Comparison of ENCODE assay signal across 13 cellular contexts in genomic region chr1:119714583-119714982, GRCh38. TPM values are rescaled to one million over a fixed set of nuclear protein-coding genes. Genes with fewer than 3 reads are reported as not detected.
DNase-seq lines count a peak whose midpoint lies in the region; ATAC-seq and TF ChIP-seq lines count a peak whose summit lies in the region.
"Had no signal": no experiment of that assay in that cellular context is flagged by ENCODE, and none has a peak within 500 bp of the region (broad histone marks: within the 10 kb centered on the region; RNA-seq: fewer than 3 reads in every experiment).

No MANE protein-coding gene starts in this region.

- intact Hi-C loops in IMR-90 (cut with micrococcal nuclease) = loop anchor here (5.0 kb wide), 2 partner anchors 67 to 1787 kb away; partner anchors contain the start of genes GDAP2, WDR3 and ZNF697

- TF ChIP-seq CTCF in BE2C (IDR thresholded peaks at IDR 0.05; ENCODE audit: low read depth, low read length) = no peak
- no peak for TF ChIP-seq CTCF in IMR-90 (conservative IDR thresholded peaks at IDR 0.05; ENCODE audit: low read depth, low read length)
- TF ChIP-seq CTCF in astrocyte of the cerebellum (IDR thresholded peaks at IDR 0.05; ENCODE audit: low read depth, low read length, missing control alignments) = no peak
- no peak for TF ChIP-seq CTCF in mesothelial cell of epicardium (IDR thresholded peaks at IDR 0.05; ENCODE audit: unreplicated experiment)
- no peak for TF ChIP-seq CTCF in GM13977 (IDR thresholded peaks at IDR 0.05; ENCODE audit: extremely low read depth, insufficient read depth, missing control alignments)

- H3K27me3 ChIP-seq in BE2C (no peaks in the 10 kb centered on the region), IMR-90 (ENCODE audit: control insufficient read depth, insufficient read depth, low read length) (0 out of 2 replicates have a peak, but pooled peaks cover 2% of the 10 kb centered on the region)

- POLR2A ChIA-PET in IMR-90 (lab: Charles Lee; ENCODE audit: unreplicated experiment) = no interaction called here

- peak overlapping the region; percentile 34; the same call in 1 of the 2 replicates for H3K14ac ChIP-seq in IMR-90 (replicated peaks; ENCODE audit: low read depth, low read length)

- no peak overlapping the region for H2AK9ac ChIP-seq in IMR-90 (replicated peaks; ENCODE audit: low read depth, low read length, poor library complexity)

- H3K36me3 ChIP-seq in BE2C (peaks cover 9% of the 10 kb centered on the region), IMR-90 (ENCODE audit: control insufficient read depth, insufficient read depth, low read length) (no peaks in the 10 kb centered on the region)

- no peak overlapping the region for H2AFZ ChIP-seq in IMR-90 (replicated peaks; ENCODE audit: low read length, poor library complexity)

- no peaks in the 10 kb centered on the region for H3K27me3 Mint-ChIP-seq in mesothelial cell of epicardium (ENCODE audit: low read depth)

- CTCF ChIA-PET in IMR-90 (lab: Yijun Ruan, JAX) = no interaction called here

- H3K4me3 Mint-ChIP-seq in mesothelial cell of epicardium = peak overlapping the region; percentile 72

- H3K4me1 Mint-ChIP-seq in mesothelial cell of epicardium = peaks cover 37% of the 10 kb centered on the region

- H3K23ac ChIP-seq in IMR-90 (ENCODE audit: low read depth, low read length) = peak overlapping the region; percentile 27; the same call in 1 of the 2 replicates

- H3K36me3 Mint-ChIP-seq in mesothelial cell of epicardium = no peaks in the 10 kb centered on the region

- no peak overlapping the region for H3K56ac ChIP-seq in IMR-90 (ENCODE audit: extremely low read depth, insufficient read depth, low read length)

- no peak overlapping the region for H4K91ac ChIP-seq in IMR-90 (ENCODE audit: insufficient read depth, low read depth, low read length)

- DNase-seq in BE2C (no peak), IMR-90 (no peak), astrocyte of the cerebellum (ENCODE audit: low read depth) (no peak), mesothelial cell of epicardium (ENCODE audit: low spot score in 2 of 2, unreplicated experiment in 2 of 2) (no peak), NCI-H128 (lab: John Stamatoyannopoulos, UW; ENCODE audit: unreplicated experiment) (no peak), GM13977 (ENCODE audit: low spot score) (no peak), RKO (ENCODE audit: low spot score) (no peak)
- DNase-seq: DMS79 treated with DMSO at 0.1 percent for 48 hours; effector CD4-positive, alpha-beta T cell; kidney glomerular epithelial cell; NCI-H1092; small intestine had no signal

- peak overlapping the region; percentile 97 for H3K27ac Mint-ChIP-seq in mesothelial cell of epicardium

- peaks cover 54% of the 10 kb centered on the region for H4K20me1 ChIP-seq in IMR-90 (ENCODE audit: insufficient read depth, low read length)

- no peak overlapping the region for H2BK120ac ChIP-seq in IMR-90 (ENCODE audit: low read depth, low read length)

- peaks cover 32% of the 10 kb centered on the region for H3K9me1 ChIP-seq in IMR-90 (ENCODE audit: insufficient read depth, low read length)

- 92% methylated on average over 4 of the region's 8 CpGs; no CpG with 5 or more reads in 1 of the 2 experiments for WGBS in IMR-90 (ENCODE audit: extremely low coverage in 2 of 2, insufficient read length in 1 of 2), 2 experiments

- H3K4me3 ChIP-seq in BE2C (ENCODE audit: low read depth, low read length) (peak overlapping the region; percentile 87), IMR-90 (ENCODE audit: insufficient read depth, low read depth, low read length) (no peak overlapping the region), astrocyte of the cerebellum (ENCODE audit: low read depth, low read length) (peak overlapping the region; percentile 0)

- H2BK15ac ChIP-seq in IMR-90 (ENCODE audit: low read depth, low read length) = no peak overlapping the region

- in situ Hi-C loops in IMR-90 (cut with MboI; ENCODE audit: low sequenced_read_pairs) (no loop called here), astrocyte of the cerebellum (cut with HindIII; ENCODE audit: low sequenced_read_pairs) (no loop called here), GM13977 (cut with MboI; ENCODE audit: low pct_unique_long_range_greater_than_20kb, low sequenced_read_pairs, unreplicated experiment) (no loop called here)

- H3K9me3 ChIP-seq in BE2C = no peaks in the 10 kb centered on the region
- no peaks in the 10 kb centered on the region for H3K9me3 ChIP-seq in IMR-90 (ENCODE audit: control insufficient read depth, insufficient read depth, low read length)

- peak overlapping the region; percentile 75; the same call in 1 of the 2 replicates for H3K4me2 ChIP-seq in IMR-90 (ENCODE audit: low read depth, low read length)

- no peak for ATAC-seq in IMR-90 (ENCODE audit: low read depth)
- ATAC-seq in HG02571 (IDR thresholded peaks at IDR 0.05; ENCODE audit: unreplicated experiment) = no peak

- H3K79me1 ChIP-seq in IMR-90 (ENCODE audit: low read depth in 1 of 2, low read length in 2 of 2) = peaks cover 39 to 62% of the 10 kb centered on the region in 2 experiments

- no peak overlapping the region for H3K18ac ChIP-seq in IMR-90 (ENCODE audit: low read depth, low read length)

- H4K8ac ChIP-seq in IMR-90 (ENCODE audit: low read depth in 2 of 2, low read length in 2 of 2) = no peak overlapping the region; a peak in 1 of 4 replicates

- no peak overlapping the region for H2AK5ac ChIP-seq in IMR-90 (ENCODE audit: low read depth, low read length)

- H3K4me1 ChIP-seq in BE2C (peaks cover 9% of the 10 kb centered on the region), IMR-90 (ENCODE audit: control insufficient read depth, insufficient read depth, low read length) (peaks cover 19% of the 10 kb centered on the region)

- dilution Hi-C loops in IMR-90 (cut with HindIII; ENCODE audit: low sequenced_read_pairs, unreplicated experiment) = no loop called here

- TF ChIP-seq POLR2A in IMR-90 (IDR thresholded peaks at IDR 0.05; ENCODE audit: low read depth, low read length) = no peak

- TF ChIP-seq RAD21 in IMR-90 (IDR thresholded peaks at IDR 0.05; ENCODE audit: low read length) = no peak

- H4K5ac ChIP-seq in IMR-90 (ENCODE audit: low read depth, low read length) = no peak overlapping the region

- H3K9ac ChIP-seq in IMR-90 (ENCODE audit: low read depth, low read length) = peak overlapping the region; percentile 88; the same call in 1 of the 2 replicates

- H2BK5ac ChIP-seq in IMR-90 (ENCODE audit: low read depth, low read length, poor library complexity, severe bottlenecking) = no peak overlapping the region

- H3K4ac ChIP-seq in IMR-90 (ENCODE audit: low read depth, low read length) = no peak overlapping the region

- no peak overlapping the region for H2BK20ac ChIP-seq in IMR-90 (ENCODE audit: low read depth, low read length)

- no TSS peak for BruUV-seq in IMR-90 (replicated peaks; lab: Mats Ljungman, UMichigan)

- H3K9me3 Mint-ChIP-seq in mesothelial cell of epicardium = no peaks in the 10 kb centered on the region

- H3K27ac ChIP-seq in IMR-90 (ENCODE audit: insufficient read depth, low read length) = no peak overlapping the region

TF ChIP-seq in IMR-90, 13 proteins besides CTCF, POLR2A, EP300 and RAD21:
- no peak for TF ChIP-seq RCOR1 (IDR thresholded peaks at IDR 0.05; ENCODE audit: insufficient replicate concordance, low read length)
- no peak for TF ChIP-seq USF2 (IDR thresholded peaks at IDR 0.05; ENCODE audit: low read depth, low read length)
- no peak for TF ChIP-seq MAFK (IDR thresholded peaks at IDR 0.05; ENCODE audit: low read depth, low read length)
- no peak for TF ChIP-seq RFX5 (IDR thresholded peaks at IDR 0.05; ENCODE audit: low read depth, low read length)
- no peak for TF ChIP-seq SMC3 (IDR thresholded peaks at IDR 0.05; ENCODE audit: low read depth, low read length)
- no peak for TF ChIP-seq FOS (IDR thresholded peaks at IDR 0.05; ENCODE audit: low read depth, low read length)
- no peak for TF ChIP-seq MAZ (IDR thresholded peaks at IDR 0.05; ENCODE audit: borderline replicate concordance, low read depth, low read length)
- no peak for TF ChIP-seq CEBPB (IDR thresholded peaks at IDR 0.05; ENCODE audit: low read depth, low read length)
- no peak for TF ChIP-seq NFE2L2 (IDR thresholded peaks at IDR 0.05; ENCODE audit: low read depth, low read length)
- TF ChIP-seq BHLHE40 (IDR thresholded peaks at IDR 0.05; ENCODE audit: low read depth, low read length) = no peak
- TF ChIP-seq MXI1 (IDR thresholded peaks at IDR 0.05; ENCODE audit: borderline replicate concordance, low read depth, low read length) = no peak
- no peak for TF ChIP-seq ELK1 (IDR thresholded peaks at IDR 0.05; ENCODE audit: borderline replicate concordance, low read depth, low read length)
- TF ChIP-seq CHD1 (IDR thresholded peaks at IDR 0.05; ENCODE audit: low read depth, low read length) = no peak

RNA-seq across cellular contexts. Expression of gene PHGDH, which starts 2.8 kb away (rescaled TPM):
- polyA plus RNA-seq in BE2C (2012; ENCODE audit: insufficient read depth, insufficient read length, low read depth) = 436 TPM
- total RNA-seq in IMR-90 (2012; rRNA removed) (162 and 331 TPM in 2 replicates), mesothelial cell of epicardium (142 to 151 TPM (median 149 TPM) in 3 replicates)
- polyA plus RNA-seq in IMR-90 (2012; rRNA removed) = 69.1 and 87.9 TPM in 2 replicates
- 73.9 and 110 TPM in 2 replicates for polyA plus RNA-seq in IMR-90 (2012; cell fraction: cytosol; rRNA removed)
- polyA plus RNA-seq in IMR-90 (2012; cell fraction: nucleus; rRNA removed; ENCODE audit: low replicate concordance) = 85.5 and 118 TPM in 2 replicates

RNA-seq across cellular contexts. Expression of gene HMGCS2, which starts 54.1 kb away (rescaled TPM):
- polyA plus RNA-seq in BE2C (2012; ENCODE audit: insufficient read depth, insufficient read length, low read depth) = not detected
- total RNA-seq in IMR-90 (2012; rRNA removed) = not detected in 2 replicates
- polyA plus RNA-seq in IMR-90 (2012; rRNA removed) = not detected in 2 replicates
- polyA plus RNA-seq in IMR-90 (2012; cell fraction: cytosol; rRNA removed) = not detected in 2 replicates
- polyA plus RNA-seq in IMR-90 (2012; cell fraction: nucleus; rRNA removed; ENCODE audit: low replicate concordance) = not detected in 2 replicates
- total RNA-seq in mesothelial cell of epicardium = 0.47 to 1.4 TPM (median 0.51 TPM) in 3 replicates
